In genomic region chrX:78131117-78131516, GRCh38 we compare ENCODE assay signal across 17 cellular contexts.
"Had no signal": no experiment of that assay in that cellular context is flagged by ENCODE, and none has a peak within 500 bp of the region (broad histone marks: within the 10 kb centered on the region; RNA-seq: fewer than 3 reads in every experiment).

No MANE protein-coding gene starts in this region.

- H3K27me3 ChIP-seq: body of pancreas, esophagus muscularis mucosa had no signal

- DNase-seq: activated CD4-positive, CD25-positive, alpha-beta regulatory T cell; activated naive CD4-positive, alpha-beta T cell treated with anti-CD3 and anti-CD28 coated beads, Interleukin-2, amount 10 ng/mL, durations not matched to agents 7 days and 5 days; amygdala; body of pancreas; caudate nucleus; hippocampal formation; mammary epithelial cell; mucosa of descending colon; naive thymus-derived CD8-positive, alpha-beta T cell; occipital lobe; stimulated activated CD4-positive, alpha-beta T cell treated with anti-CD3 and anti-CD28 coated beads, Interleukin-4, amount 100 ng/mL, for 4 hours; stimulated activated CD8-positive, alpha-beta memory T cell treated with anti-CD3 and anti-CD28 coated beads, Interleukin-4, amount 100 ng/mL, for 48 hours had no signal

- H3K27ac ChIP-seq: body of pancreas, coronary artery, esophagus muscularis mucosa, skin epidermis, thoracic aorta had no signal

- H3K9me3 ChIP-seq: body of pancreas, esophagus muscularis mucosa, mucosa of descending colon, thoracic aorta had no signal

- H3K36me3 ChIP-seq: thoracic aorta had no signal

- ATAC-seq: body of pancreas; left lobe of liver; mucosa of descending colon; naive thymus-derived CD8-positive, alpha-beta T cell had no signal

- H3K27me3 Mint-ChIP-seq: activated naive CD4-positive, alpha-beta T cell treated with anti-CD3 and anti-CD28 coated beads, Interleukin-2, amount 10 ng/mL, durations not matched to agents 7 days and 5 days; naive thymus-derived CD8-positive, alpha-beta T cell had no signal

- H3K4me3 ChIP-seq: body of pancreas, coronary artery, esophagus muscularis mucosa, mucosa of descending colon, skin epidermis, thoracic aorta had no signal

- H3K4me3 Mint-ChIP-seq: activated naive CD4-positive, alpha-beta T cell treated with anti-CD3 and anti-CD28 coated beads, Interleukin-2, amount 10 ng/mL, durations not matched to agents 7 days and 5 days; naive thymus-derived CD8-positive, alpha-beta T cell had no signal

- H3K4me1 ChIP-seq: body of pancreas, esophagus muscularis mucosa had no signal

- H3K9me3 Mint-ChIP-seq: activated naive CD4-positive, alpha-beta T cell treated with anti-CD3 and anti-CD28 coated beads, Interleukin-2, amount 10 ng/mL, durations not matched to agents 7 days and 5 days; naive thymus-derived CD8-positive, alpha-beta T cell had no signal
